8 cellular contexts compared by ENCODE assay signal in genomic region chr7:31443457-31443856, GRCh38.
A peak's percentile ranks its signal among the peaks of the same experiment; 100 is the strongest.
DNase-seq lines count a peak whose midpoint lies in the region; TF ChIP-seq lines count a peak whose summit lies in the region.

No MANE protein-coding gene starts in this region.

- DNase-seq in DMS114 treated with DMSO at 0.1 percent for 48 hours (lab: John Stamatoyannopoulos, UW; ENCODE audit: unreplicated experiment) (peak; percentile 68), GM20000 (ENCODE audit: low spot score) (peak; percentile 47), HL-60 (ENCODE audit: low read depth in 1 of 2, low spot score in 1 of 2) (peak; percentile 7 to 34), NCI-H748 (lab: John Stamatoyannopoulos, UW; ENCODE audit: unreplicated experiment) (peak; percentile 75), T47D (ENCODE audit: low read depth in 1 of 2, low spot score in 1 of 2) (peak; percentile 52 to 66), left kidney (ENCODE audit: low read depth, low spot score) (peak; percentile 67), ovary (no peak), lower leg skin (ENCODE audit: low spot score in 2 of 2) (no peak)

- intact Hi-C loops in ovary (cut with DNase I) (loop anchor here in 1 of 4 donors (10.0 kb wide), 1 partner anchor 749 kb away; no protein-coding TSS in a partner anchor), lower leg skin (cut with DNase I; ENCODE audit: low total_unique reads) (loop anchor here (10.0 kb wide), 1 partner anchor 191 kb away; no protein-coding TSS in a partner anchor)

- TF ChIP-seq POLR2A in ovary (IDR thresholded peaks at IDR 0.05) (no peak), lower leg skin (IDR thresholded peaks at IDR 0.05) (no peak)

- peak; percentile 51 for TF ChIP-seq CTCF in GM20000 (IDR thresholded peaks at IDR 0.05; ENCODE audit: extremely low read depth, missing control alignments)
- peak; percentile 70 for TF ChIP-seq CTCF in HL-60 (IDR thresholded peaks at IDR 0.05; ENCODE audit: insufficient read depth, low read length)
- TF ChIP-seq CTCF in ovary (IDR thresholded peaks at IDR 0.05) = no peak
- TF ChIP-seq CTCF in lower leg skin (IDR thresholded peaks at IDR 0.05) = no peak

- H3K27ac ChIP-seq in HL-60 (replicated peaks) (no peak overlapping the region), ovary (no peak overlapping the region)

- H3K27me3 ChIP-seq in HL-60 (ENCODE audit: insufficient read depth, poor library complexity, severe bottlenecking) = no peaks in the 10 kb centered on the region
- no peaks in the 10 kb centered on the region for H3K27me3 ChIP-seq in ovary

- 0 to 2% (median 2%) methylated on average over 1 of the region's 1 CpG for WGBS in ovary, 3 donors
- 0 to 5% methylated on average over 1 of the region's 1 CpG for WGBS in lower leg skin, 2 donors

- H3K9me3 ChIP-seq in ovary = no peaks in the 10 kb centered on the region

- no peaks in the 10 kb centered on the region for H3K4me1 ChIP-seq in ovary (ENCODE audit: insufficient read depth)

- in situ Hi-C loops in T47D (cut with HindIII; ENCODE audit: low pct_unique_long_range_greater_than_20kb, low sequenced_read_pairs) = no loop called here

- TF ChIP-seq EP300 in ovary (IDR thresholded peaks at IDR 0.05) = no peak

- H3K36me3 ChIP-seq in ovary = no peaks in the 10 kb centered on the region

- H3K4me3 ChIP-seq in HL-60 (replicated peaks; ENCODE audit: insufficient read depth, low read length) = no peak overlapping the region
- H3K4me3 ChIP-seq in ovary = no peak overlapping the region
- H3K4me3 ChIP-seq in lower leg skin (ENCODE audit: low read depth, poor library complexity, severe bottlenecking) = no peak overlapping the region

Comparison
In these comparisons a context has a peak if more than half of its experiments do, and no peak if none do; other contexts are left out.
1. DNase-seq: peak in DMS114 treated with DMSO at 0.1 percent for 48 hours (single experiment), GM20000 (single experiment), HL-60 (2 of 2), NCI-H748 (single experiment), T47D (2 of 2) and left kidney (single experiment); none in ovary (0 of 5) and lower leg skin (0 of 2).
2. CTCF ChIP-seq: peak in GM20000 (single experiment) and HL-60 (single experiment); none in ovary (0 of 3) and lower leg skin (0 of 3).